ENCODE assay signal across 8 cellular contexts in genomic region chr3:126358038-126358815, GRCh38. TPM values are rescaled to one million over a fixed set of nuclear protein-coding genes. Genes with fewer than 3 reads are reported as not detected.
DNase-seq lines count a peak whose midpoint lies in the region; ATAC-seq and TF ChIP-seq lines count a peak whose summit lies in the region.

No MANE protein-coding gene starts in this region.

- H3K4me1 ChIP-seq in prostate gland (replicated peaks): peaks cover 10% of the 10 kb centered on the region

- no peak for ATAC-seq in GM18868 (IDR thresholded peaks at IDR 0.05; ENCODE audit: unreplicated experiment)

- peak overlapping the region; percentile 78 for H3K4me3 ChIP-seq in SK-N-MC
- H3K4me3 ChIP-seq in fibroblast of villous mesenchyme (ENCODE audit: low read depth, low read length): peak overlapping the region; percentile 59
- H3K4me3 ChIP-seq in prostate gland: peak overlapping the region; percentile 96 to 98

- 9% methylated on average over 11 of the region's 11 CpGs for WGBS in prostate gland

- TF ChIP-seq POLR2A in prostate gland (IDR thresholded peaks at IDR 0.05): no peak

- H3K36me3 ChIP-seq in SK-N-MC (ENCODE audit: insufficient read depth, low read length) (no peaks in the 10 kb centered on the region), prostate gland (no peaks in the 10 kb centered on the region)

- H3K9ac ChIP-seq in SK-N-MC (ENCODE audit: insufficient read length): peak overlapping the region; percentile 11

- TF ChIP-seq CTCF in fibroblast of villous mesenchyme (IDR thresholded peaks at IDR 0.05; ENCODE audit: insufficient read depth, low read depth, low read length) (no peak), prostate gland (IDR thresholded peaks at IDR 0.05) (no peak)

- no peaks in the 10 kb centered on the region for H3K27me3 ChIP-seq in prostate gland (replicated peaks; ENCODE audit: insufficient read depth)

- no peak overlapping the region for H3K27ac ChIP-seq in SK-N-MC
- H3K27ac ChIP-seq in prostate gland: peak overlapping the region; percentile 83 to 97

- H3K9me3 ChIP-seq in SK-N-MC (ENCODE audit: low read depth, low read length): no peaks in the 10 kb centered on the region
- H3K9me3 ChIP-seq in prostate gland: no peaks in the 10 kb centered on the region

- DNase-seq in NCI-H345 (lab: John Stamatoyannopoulos, UW) (peak; percentile 47), NCI-H345 treated with DMSO at 0.1 percent for 48 hours (lab: John Stamatoyannopoulos, UW; ENCODE audit: unreplicated experiment) (no peak), SK-N-MC (ENCODE audit: low read depth, low spot score) (no peak), fibroblast of villous mesenchyme (ENCODE audit: low read depth) (peak; percentile 10), prostate gland (ENCODE audit: low spot score) (peak; percentile 20), NCI-H1092 treated with DMSO at 0.1 percent for 48 hours (lab: John Stamatoyannopoulos, UW) (no peak), retina (no peak)

- intact Hi-C loops in prostate gland (cut with DNase I): no loop called here

RNA-seq across cellular contexts. Expression of gene KLF15, which starts 1.0 kb away (rescaled TPM):
- total RNA-seq in fibroblast of villous mesenchyme (0.32 and 0.43 TPM in 2 replicates), prostate gland (10 to 100 TPM; 52.7 to 72.6 TPM)

RNA-seq across cellular contexts. Expression of gene CFAP100, which starts 36.5 kb away (rescaled TPM):
- total RNA-seq in fibroblast of villous mesenchyme (not detected in 2 replicates), prostate gland (1 to 10 TPM in 1 of 2 donors, not detected in 1; 2.3 TPM)

Comparison
In these comparisons a context has a peak if more than half of its experiments do, and no peak if none do; other contexts are left out.
1. DNase-seq: peak in NCI-H345 (single experiment), fibroblast of villous mesenchyme (single experiment) and prostate gland (single experiment); none in NCI-H345 treated with DMSO at 0.1 percent for 48 hours (single experiment), SK-N-MC (single experiment), NCI-H1092 treated with DMSO at 0.1 percent for 48 hours (single experiment) and retina (single experiment).
2. RNA of gene KLF15, which starts 1.0 kb away (total RNA-seq): 52.7 to 72.6 TPM in prostate gland; 0.32 to 0.43 TPM in fibroblast of villous mesenchyme; every median in the first group is over 10 times any median in the second.
3. Peak in every context shown above with its lines, with median percentiles within 50 percentile points of each other: H3K4me3 ChIP-seq.